Comparison of ENCODE assay signal across 9 cellular contexts in the genomic region with DNA sequence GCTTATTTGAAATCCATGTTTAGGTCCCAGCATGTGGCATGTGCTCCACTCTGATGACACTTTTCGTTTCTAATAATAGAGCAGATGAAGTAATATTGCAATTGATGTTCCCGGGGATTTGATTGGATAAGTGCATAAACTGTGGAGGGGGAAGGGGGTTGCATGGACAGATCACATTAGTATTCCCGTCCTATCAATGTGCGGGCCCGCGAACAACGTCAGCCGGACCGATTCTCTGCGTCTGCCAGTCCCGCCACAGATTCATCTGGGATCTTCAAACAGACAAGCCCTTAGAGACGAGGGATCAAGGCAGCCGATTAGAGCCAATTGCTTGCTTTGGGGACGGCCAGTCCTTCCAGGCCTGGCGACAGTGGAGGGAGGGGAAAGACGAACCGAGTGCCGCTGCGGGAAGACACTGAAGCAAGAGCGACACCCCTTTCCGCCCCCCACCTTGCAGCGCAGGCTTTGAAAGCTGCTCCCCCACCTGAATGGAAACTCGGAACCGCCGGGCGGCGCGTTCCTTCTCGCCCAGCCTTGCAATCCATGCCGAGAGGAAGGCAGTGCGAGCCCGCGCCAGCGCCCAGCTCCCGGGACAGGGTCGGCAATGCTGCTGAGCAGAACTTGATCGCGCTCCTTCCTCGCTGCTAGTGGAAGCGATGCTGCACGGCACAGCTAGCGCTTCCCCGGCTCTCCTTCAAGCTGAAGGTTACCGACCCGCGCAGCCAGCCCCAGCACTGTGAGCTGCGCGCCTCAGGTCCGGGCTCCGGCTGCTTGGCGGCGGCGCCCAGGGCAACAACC. TPM values are rescaled to one million over a fixed set of nuclear protein-coding genes. Genes with fewer than 3 reads are reported as not detected.
DNase-seq lines count a peak whose midpoint lies in the region; ATAC-seq and TF ChIP-seq lines count a peak whose summit lies in the region.
"Had no signal": no experiment of that assay in that cellular context is flagged by ENCODE, and none has a peak within 500 bp of the region (broad histone marks: within the 10 kb centered on the region; RNA-seq: fewer than 3 reads in every experiment).

A gene (plus strand): TSS at position 247 of the 798 bp plus-strand sequence. CDS start 610 bp downstream, outside the sequence.

- peaks cover 5% of the 10 kb centered on the region for H3K4me1 ChIP-seq in vagina

- H3K27ac ChIP-seq in vagina: no peak within 1 kb of the TSS

- peaks cover 38% of the 10 kb centered on the region for H3K27me3 Mint-ChIP-seq in activated CD8-positive, alpha-beta T cell treated with anti-CD3 and anti-CD28 coated beads for 36 hours
- peaks cover 33% of the 10 kb centered on the region for H3K27me3 Mint-ChIP-seq in activated CD8-positive, alpha-beta T cell treated with anti-CD3 and anti-CD28 coated beads, Interleukin-2, amount 10 ng/mL, durations not matched to agents 7 days and 5 days (ENCODE audit: low read depth)

- no peak within 1 kb of the TSS for H3K27ac Mint-ChIP-seq in activated CD8-positive, alpha-beta T cell treated with anti-CD3 and anti-CD28 coated beads for 36 hours
- no peak within 1 kb of the TSS for H3K27ac Mint-ChIP-seq in activated CD8-positive, alpha-beta T cell treated with anti-CD3 and anti-CD28 coated beads, Interleukin-2, amount 10 ng/mL, durations not matched to agents 7 days and 5 days

- DNase-seq in activated CD8-positive, alpha-beta T cell treated with anti-CD3 and anti-CD28 coated beads for 36 hours: peak; percentile 5
- no peak for DNase-seq in activated CD8-positive, alpha-beta T cell treated with anti-CD3 and anti-CD28 coated beads, Interleukin-2, amount 10 ng/mL, durations not matched to agents 7 days and 5 days
- peak; percentile 71 for DNase-seq in NCI-H748 (lab: John Stamatoyannopoulos, UW; ENCODE audit: unreplicated experiment)
- DNase-seq in middle frontal gyrus (ENCODE audit: extremely low spot score, low spot score): peak; percentile 47
- no peak for DNase-seq in vagina (ENCODE audit: extremely low spot score in 2 of 2)
- no peak for DNase-seq in SHP77 (lab: John Stamatoyannopoulos, UW)

- no peak for TF ChIP-seq CTCF in activated CD8-positive, alpha-beta T cell treated with anti-CD3 and anti-CD28 coated beads for 36 hours (IDR thresholded peaks at IDR 0.05)
- TF ChIP-seq CTCF in vagina (IDR thresholded peaks at IDR 0.05): no peak

- H3K9me3 Mint-ChIP-seq in activated CD8-positive, alpha-beta T cell treated with anti-CD3 and anti-CD28 coated beads for 36 hours: no peaks in the 10 kb centered on the region
- no peaks in the 10 kb centered on the region for H3K9me3 Mint-ChIP-seq in activated CD8-positive, alpha-beta T cell treated with anti-CD3 and anti-CD28 coated beads, Interleukin-2, amount 10 ng/mL, durations not matched to agents 7 days and 5 days (ENCODE audit: insufficient read depth)

- H3K9me3 ChIP-seq in vagina: no peaks in the 10 kb centered on the region

- POLR2A ChIA-PET in activated CD8-positive, alpha-beta T cell treated with anti-CD3 and anti-CD28 coated beads for 36 hours (lab: Charles Lee): no interaction called here
- POLR2A ChIA-PET in activated CD8-positive, alpha-beta T cell treated with anti-CD3 and anti-CD28 coated beads, Interleukin-2, amount 10 ng/mL, durations not matched to agents 7 days and 5 days (lab: Charles Lee): no interaction called here

- H3K36me3 Mint-ChIP-seq in activated CD8-positive, alpha-beta T cell treated with anti-CD3 and anti-CD28 coated beads for 36 hours (ENCODE audit: low read depth): no peaks in the 10 kb centered on the region
- H3K36me3 Mint-ChIP-seq in activated CD8-positive, alpha-beta T cell treated with anti-CD3 and anti-CD28 coated beads, Interleukin-2, amount 10 ng/mL, durations not matched to agents 7 days and 5 days (ENCODE audit: low read depth): no peaks in the 10 kb centered on the region

- no peak for TF ChIP-seq POLR2A in vagina (IDR thresholded peaks at IDR 0.05)

- peak within 1 kb of the TSS; percentile 35 for H3K4me3 ChIP-seq in vagina

- peak; percentile 17 for ATAC-seq in activated CD8-positive, alpha-beta T cell treated with anti-CD3 and anti-CD28 coated beads for 36 hours
- no peak for ATAC-seq in activated CD8-positive, alpha-beta T cell treated with anti-CD3 and anti-CD28 coated beads, Interleukin-2, amount 10 ng/mL, durations not matched to agents 7 days and 5 days
- ATAC-seq in esophagus mucosa (peak; percentile 87), HG03108 (IDR thresholded peaks at IDR 0.05; ENCODE audit: unreplicated experiment) (no peak)

- peaks cover 2% of the 10 kb centered on the region for H3K4me1 Mint-ChIP-seq in activated CD8-positive, alpha-beta T cell treated with anti-CD3 and anti-CD28 coated beads for 36 hours (ENCODE audit: low read depth)
- peaks cover 7% of the 10 kb centered on the region for H3K4me1 Mint-ChIP-seq in activated CD8-positive, alpha-beta T cell treated with anti-CD3 and anti-CD28 coated beads, Interleukin-2, amount 10 ng/mL, durations not matched to agents 7 days and 5 days (ENCODE audit: low read depth)

- intact Hi-C loops in activated CD8-positive, alpha-beta T cell treated with anti-CD3 and anti-CD28 coated beads for 36 hours (cut with micrococcal nuclease): no loop called here
- intact Hi-C loops in vagina (cut with DNase I): loop anchor here (10.0 kb wide), 1 partner anchor 79 kb away; no protein-coding TSS in a partner anchor

- no peak within 1 kb of the TSS for H3K4me3 Mint-ChIP-seq in activated CD8-positive, alpha-beta T cell treated with anti-CD3 and anti-CD28 coated beads for 36 hours
- H3K4me3 Mint-ChIP-seq in activated CD8-positive, alpha-beta T cell treated with anti-CD3 and anti-CD28 coated beads, Interleukin-2, amount 10 ng/mL, durations not matched to agents 7 days and 5 days: no peak within 1 kb of the TSS

- H3K27me3 ChIP-seq in vagina: no peaks in the 10 kb centered on the region

- no peaks in the 10 kb centered on the region for H3K36me3 ChIP-seq in vagina

- CTCF ChIA-PET in activated CD8-positive, alpha-beta T cell treated with anti-CD3 and anti-CD28 coated beads for 36 hours (lab: Charles Lee): no interaction called here
- CTCF ChIA-PET in activated CD8-positive, alpha-beta T cell treated with anti-CD3 and anti-CD28 coated beads, Interleukin-2, amount 10 ng/mL, durations not matched to agents 7 days and 5 days (lab: Charles Lee): no interaction called here

RNA-seq across cellular contexts. Expression of the gene that starts here (rescaled TPM):
- not detected for total RNA-seq in activated CD8-positive, alpha-beta T cell treated with anti-CD3 and anti-CD28 coated beads for 36 hours
- total RNA-seq in activated CD8-positive, alpha-beta T cell treated with anti-CD3 and anti-CD28 coated beads, Interleukin-2, amount 10 ng/mL, durations not matched to agents 7 days and 5 days: not detected
- 0.12 TPM for total RNA-seq in esophagus mucosa
- total RNA-seq in vagina: 11.8 TPM
- total RNA-seq: activated CD8-positive, alpha-beta memory T cell treated with anti-CD3 and anti-CD28 coated beads for 36 hours had no signal

Comparison
In these comparisons a context has a peak if more than half of its experiments do, and no peak if none do; other contexts are left out.
1. RNA of the gene that starts here (total RNA-seq): 11.8 TPM in vagina (single experiment); 0.12 TPM in esophagus mucosa (single experiment), not detected in activated CD8-positive, alpha-beta T cell treated with anti-CD3 and anti-CD28 coated beads for 36 hours and not detected in activated CD8-positive, alpha-beta T cell treated with anti-CD3 and anti-CD28 coated beads, Interleukin-2, amount 10 ng/mL, durations not matched to agents 7 days and 5 days; every median in the first group is over 10 times any median in the second.
2. Peak in DNase-seq and ATAC-seq in activated CD8-positive, alpha-beta T cell treated with anti-CD3 and anti-CD28 coated beads for 36 hours; RNA of the gene not detected or under 1 TPM.
3. Peak in ATAC-seq in esophagus mucosa; RNA of the gene not detected or under 1 TPM.
4. DNase-seq: peak in NCI-H748 (single experiment) and middle frontal gyrus (single experiment); none in activated CD8-positive, alpha-beta T cell treated with anti-CD3 and anti-CD28 coated beads, Interleukin-2, amount 10 ng/mL, durations not matched to agents 7 days and 5 days (single experiment), vagina (0 of 2) and SHP77 (0 of 2).